Comparison of ENCODE assay signal across 21 cellular contexts in the genomic region with DNA sequence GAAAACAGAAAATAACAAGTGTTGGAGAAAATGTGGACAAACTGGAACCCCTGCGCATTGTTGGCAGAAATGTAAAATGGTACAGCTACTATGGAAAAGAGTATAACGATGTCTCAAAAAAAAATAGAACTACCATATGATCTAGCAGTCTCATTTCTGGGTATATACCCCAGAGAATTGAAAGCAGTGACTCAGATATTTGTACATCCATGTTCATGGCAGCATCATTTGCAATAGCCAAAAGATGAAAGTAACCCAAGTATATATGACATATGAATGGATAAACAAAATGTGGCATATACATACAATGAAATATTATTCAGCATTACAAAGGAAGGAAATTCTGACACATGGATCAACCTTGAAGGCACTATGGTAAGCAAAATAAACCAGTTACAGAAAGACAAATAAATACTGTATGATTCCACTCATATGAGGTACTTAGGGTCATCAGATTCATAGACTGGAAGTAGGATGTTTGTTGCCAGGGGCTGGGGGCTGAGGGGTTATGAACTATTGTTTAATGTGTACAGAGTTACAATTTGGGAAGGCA. TPM values are rescaled to one million over a fixed set of nuclear protein-coding genes. Genes with fewer than 3 reads are reported as not detected.
DNase-seq lines count a peak whose midpoint lies in the region; ATAC-seq, FAIRE-seq and TF ChIP-seq lines count a peak whose summit lies in the region.
"Had no signal": no experiment of that assay in that cellular context is flagged by ENCODE, and none has a peak within 500 bp of the region (broad histone marks: within the 10 kb centered on the region; RNA-seq: fewer than 3 reads in every experiment).

No MANE protein-coding gene starts in this region.

- H3K79me2 ChIP-seq in endothelial cell of umbilical vein (ENCODE audit: control insufficient read depth, insufficient read depth, low read length) = peaks cover 90% of the 10 kb centered on the region

- peaks cover 43% of the 10 kb centered on the region for H3K4me1 ChIP-seq in endothelial cell of umbilical vein (ENCODE audit: control insufficient read depth, extremely low read depth, insufficient read depth, low read length)

- H2AFZ ChIP-seq in endothelial cell of umbilical vein (ENCODE audit: low read depth, low read length) = no peak overlapping the region

- H3K4me2 ChIP-seq in endothelial cell of umbilical vein (ENCODE audit: insufficient read depth, low read length) = peak overlapping the region; percentile 56
- H3K4me2 ChIP-seq: BLaER1 had no signal

- TF ChIP-seq CTCF in D721Med (IDR thresholded peaks at IDR 0.05; ENCODE audit: insufficient read depth, missing control alignments) (no peak), endothelial cell of umbilical vein (IDR thresholded peaks at IDR 0.05; ENCODE audit: extremely low read depth in 1 of 2, insufficient read depth in 1 of 2, low read depth in 1 of 2, low read length in 2 of 2) (no peak), neural crest cell (conservative IDR thresholded peaks at IDR 0.05) (no peak)

- intact Hi-C loops in endothelial cell of umbilical vein (cut with micrococcal nuclease) = loop anchor here (1.0 kb wide), 2 partner anchors 31 to 158 kb away; no protein-coding TSS in a partner anchor

- no peaks in the 10 kb centered on the region for H3K9me3 Mint-ChIP-seq in neural crest cell
- H3K9me3 Mint-ChIP-seq: CD4-positive, alpha-beta memory T cell; HFFc6 had no signal

- no TSS peak for BruUV-seq in endothelial cell of umbilical vein (replicated peaks; lab: Mats Ljungman, UMichigan)

- H3K9me3 ChIP-seq in endothelial cell of umbilical vein (replicated peaks; ENCODE audit: control insufficient read depth, insufficient read depth, low read length) = no peaks in the 10 kb centered on the region
- H3K9me3 ChIP-seq: BLaER1 had no signal

- CTCF ChIA-PET in endothelial cell of umbilical vein (lab: Charles Lee) = no interaction called here

- POLR2A ChIA-PET in endothelial cell of umbilical vein (lab: Charles Lee) = no interaction called here

- no peaks in the 10 kb centered on the region for H3K36me3 Mint-ChIP-seq in neural crest cell (ENCODE audit: low read depth)
- H3K36me3 Mint-ChIP-seq: CD14-positive monocyte; CD4-positive, alpha-beta memory T cell had no signal

- no peaks in the 10 kb centered on the region for H3K27me3 ChIP-seq in endothelial cell of umbilical vein (ENCODE audit: control insufficient read depth in 2 of 2, insufficient read depth in 2 of 2, low read length in 2 of 2)

- H3K27ac ChIP-seq in endothelial cell of umbilical vein (ENCODE audit: insufficient read depth, low read depth, low read length) = peak overlapping the region; percentile 59
- H3K27ac ChIP-seq: BLaER1 had no signal

- no peak for DNase-seq in D721Med (ENCODE audit: insufficient read length, low spot score)
- no peak for DNase-seq in GM12892 (ENCODE audit: insufficient read length)
- DNase-seq in endothelial cell of umbilical vein (ENCODE audit: low read depth, low spot score) = peak; percentile 77
- no peak for DNase-seq in neural crest cell (ENCODE audit: low read depth, low spot score)
- DNase-seq in retina = no peak
- DNase-seq in NCI-H226 = no peak
- DNase-seq: CD4-positive, alpha-beta memory T cell; GOT3; H7; HFFc6; IMR-90 had no signal

- H3K9ac ChIP-seq in endothelial cell of umbilical vein (replicated peaks; ENCODE audit: extremely low read depth, insufficient read depth, low read length) = no peak overlapping the region
- H3K9ac ChIP-seq: BLaER1 had no signal

- H4K20me1 ChIP-seq in endothelial cell of umbilical vein (replicated peaks; ENCODE audit: control insufficient read depth, extremely low read depth, insufficient read depth, low read length) = no peaks in the 10 kb centered on the region

- H3K4me3 Mint-ChIP-seq in neural crest cell = peak overlapping the region; percentile 28
- H3K4me3 Mint-ChIP-seq: CD4-positive, alpha-beta memory T cell; HFFc6 had no signal

- TF ChIP-seq POLR2A in GM12892 (IDR thresholded peaks at IDR 0.05; ENCODE audit: low read depth, low read length) (no peak), endothelial cell of umbilical vein (IDR thresholded peaks at IDR 0.05; ENCODE audit: low read depth, low read length) (no peak)

- H3K4me1 Mint-ChIP-seq in neural crest cell = peaks cover 60% of the 10 kb centered on the region

- H3K27me3 Mint-ChIP-seq in neural crest cell (ENCODE audit: low read depth) = peaks cover 19% of the 10 kb centered on the region

- FAIRE-seq in D721Med (lab: Jason Lieb, UNC) (peak; percentile 44), GM12892 (lab: Jason Lieb, UNC) (peak; percentile 24), endothelial cell of umbilical vein (lab: Jason Lieb, UNC) (peak; percentile 68)
- FAIRE-seq: A204.1, G401.6, GM12891, GM18507, HTR-8/SVneo, K562 had no signal

- no peak for ATAC-seq in GM21528 (IDR thresholded peaks at IDR 0.05; ENCODE audit: low FRiP score, unreplicated experiment)
- ATAC-seq: HCT116, K562 had no signal

- H3K36me3 ChIP-seq in endothelial cell of umbilical vein (ENCODE audit: control insufficient read depth in 2 of 2, extremely low read depth in 1 of 2, insufficient read depth in 2 of 2, low read length in 2 of 2) = no peaks in the 10 kb centered on the region
- H3K36me3 ChIP-seq: BLaER1 had no signal

- no peak overlapping the region for H3K4me3 ChIP-seq in endothelial cell of umbilical vein (replicated peaks in 1 of 3; ENCODE audit: insufficient read depth in 1 of 3, low read depth in 1 of 3, low read length in 3 of 3)
- H3K4me3 ChIP-seq: BLaER1, K562 had no signal

- dilution Hi-C loops in endothelial cell of umbilical vein (cut with MboI; ENCODE audit: extremely low pct_ligation_motif_present, low sequenced_read_pairs) = no loop called here

- no peaks in the 10 kb centered on the region for H3K9me1 ChIP-seq in endothelial cell of umbilical vein (replicated peaks; ENCODE audit: control insufficient read depth, extremely low read depth, insufficient read depth, low read length)

- H3K27ac Mint-ChIP-seq in neural crest cell (ENCODE audit: unreplicated experiment) = no peak overlapping the region
- H3K27ac Mint-ChIP-seq: CD14-positive monocyte; CD4-positive, alpha-beta memory T cell; HFFc6 had no signal

TF ChIP-seq in endothelial cell of umbilical vein, 7 proteins besides CTCF, POLR2A, EP300 and RAD21:
- peak; percentile 51 for TF ChIP-seq GATA2 (IDR thresholded peaks at IDR 0.05; ENCODE audit: insufficient read depth, insufficient read length, low read depth, low read length)
- TF ChIP-seq, protein P1, sequence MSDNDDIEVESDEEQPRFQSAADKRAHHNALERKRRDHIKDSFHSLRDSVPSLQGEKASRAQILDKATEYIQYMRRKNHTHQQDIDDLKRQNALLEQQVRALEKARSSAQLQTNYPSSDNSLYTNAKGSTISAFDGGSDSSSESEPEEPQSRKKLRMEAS (IDR thresholded peaks at IDR 0.05; ENCODE audit: insufficient read depth, insufficient read length) = no peak
- TF ChIP-seq FOS (IDR thresholded peaks at IDR 0.05; ENCODE audit: borderline replicate concordance, insufficient read depth, low read length) = peak; percentile 45
- peak; percentile 42 for TF ChIP-seq JUN (IDR thresholded peaks at IDR 0.05; ENCODE audit: borderline replicate concordance, insufficient read depth, insufficient read length, low read depth)
- TF ChIP-seq EZH2 (IDR thresholded peaks at IDR 0.05; ENCODE audit: borderline replicate concordance, low read depth, low read length, severe bottlenecking) = no peak
- TF ChIP-seq POLR2AphosphoS5 (IDR thresholded peaks at IDR 0.05; ENCODE audit: insufficient read depth, low read depth, low read length) = no peak
- no peak for TF ChIP-seq MYC (IDR thresholded peaks at IDR 0.05; ENCODE audit: low read depth, low read length)

RNA-seq across cellular contexts. Expression of a gene that starts 4.9 kb away (rescaled TPM):
- polyA plus RNA-seq in GM12892 (2012; ENCODE audit: missing spikeins) = 1.4 TPM
- total RNA-seq in endothelial cell of umbilical vein (47.6 and 49.0 TPM in 2 replicates), neural crest cell (33.2 and 35.0 TPM in 2 replicates)
- polyA plus RNA-seq in endothelial cell of umbilical vein = 21.9 and 26.0 TPM in 2 replicates
- polyA plus RNA-seq in endothelial cell of umbilical vein (2011; cell fraction: cytosol; rRNA removed) = 28.9 and 30.4 TPM in 2 replicates
- 42.7 and 61.6 TPM in 2 replicates for polyA plus RNA-seq in endothelial cell of umbilical vein (2011; cell fraction: nucleus; rRNA removed)
- polyA plus RNA-seq in endothelial cell of umbilical vein (2012) = 57.5 and 69.1 TPM in 2 replicates
- polyA minus RNA-seq in endothelial cell of umbilical vein = 65.7 and 70.2 TPM in 2 replicates
- not detected for polyA minus RNA-seq in endothelial cell of umbilical vein (2011; cell fraction: cytosol; rRNA and poly(A)+ RNA removed)
- polyA minus RNA-seq in endothelial cell of umbilical vein (2011; cell fraction: nucleus; rRNA and poly(A)+ RNA removed) = 81.7 and 124 TPM in 2 replicates
- polyA plus RNA-seq: CD14-positive monocyte had no signal
